ENCODE assay signal across 5 cellular contexts in the genomic region with DNA sequence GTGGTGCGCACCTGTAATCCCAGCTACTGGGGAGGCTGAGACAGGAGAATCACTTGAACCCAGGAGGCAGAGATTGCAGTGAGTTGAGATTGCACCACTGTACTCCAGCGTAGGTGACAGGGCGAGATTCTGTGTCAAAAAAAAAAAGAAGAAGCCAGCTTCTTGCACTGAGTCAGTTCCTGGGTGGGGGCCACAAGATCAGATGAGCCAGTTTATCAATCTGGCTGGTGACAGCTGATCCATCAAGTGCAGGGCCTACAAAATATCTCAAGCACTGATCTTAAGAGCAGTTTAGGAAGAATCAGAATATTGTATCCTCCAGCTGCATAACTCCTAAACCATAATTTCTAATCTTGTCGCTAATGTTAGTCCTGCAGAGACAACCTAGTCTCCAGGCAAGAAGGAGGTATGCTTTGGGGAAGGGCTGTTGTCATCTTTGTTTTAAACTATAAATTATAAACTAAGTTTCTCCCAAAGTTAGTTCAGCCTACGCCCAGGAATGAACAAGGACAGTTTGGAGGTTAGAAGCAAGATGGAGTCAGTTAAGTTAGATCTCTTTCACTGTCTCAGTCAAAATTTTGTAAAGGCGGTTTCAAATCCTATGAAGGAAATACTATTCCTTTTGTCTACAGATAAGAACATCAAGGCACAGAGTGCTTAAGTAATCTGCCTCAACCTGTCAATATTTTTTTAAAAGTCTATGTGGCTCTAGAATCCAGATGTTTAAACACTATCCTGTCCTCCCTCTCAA.
A peak's percentile ranks its signal among the peaks of the same experiment; 100 is the strongest.
DNase-seq lines count a peak whose midpoint lies in the region; ATAC-seq and TF ChIP-seq lines count a peak whose summit lies in the region.
"Not testable (repeated sequence)": the region's sequence is repeated elsewhere in the genome, so short reads cannot be mapped to it uniquely, and the experiment has no call there.

No MANE protein-coding gene starts in this region.

- H3K27me3 ChIP-seq in neutrophil, gastrocnemius medialis, tibial artery: not testable (repeated sequence)

- peak overlapping the region; percentile 14 for H3K27ac ChIP-seq in neutrophil
- peak overlapping the region in 3 of 4 donors; percentile 66 to 81 (median 76) for H3K27ac ChIP-seq in gastrocnemius medialis
- peak overlapping the region; percentile 29 to 62 for H3K27ac ChIP-seq in tibial artery

- not testable (repeated sequence) for H3K27me3 Mint-ChIP-seq in activated CD4-positive, alpha-beta T cell treated with anti-CD3 and anti-CD28 coated beads, Interleukin-2, amount 10 ng/mL, durations not matched to agents 24 days and 14 days; dendritic cell treated with granulocyte-macrophage colony-stimulating factor and Interleukin-4, amounts not matched to agents 40 ng/mL and 50 ng/mL, for 4 days

- not testable (repeated sequence) for H3K9me3 ChIP-seq in neutrophil, gastrocnemius medialis, tibial artery

- H3K4me1 ChIP-seq in neutrophil (ENCODE audit: control insufficient read depth in 1 of 2, insufficient read depth in 1 of 2, low read depth in 1 of 2, low read length in 1 of 2), result peaks cover 39 to 54% of the 10 kb centered on the region in 2 experiments
- H3K4me1 ChIP-seq in gastrocnemius medialis, result peaks cover 4 to 28% of the 10 kb centered on the region in 2 donors
- H3K4me1 ChIP-seq in tibial artery, result peaks cover 0 to 38% (median 12%) of the 10 kb centered on the region in 4 donors

- H3K36me3 Mint-ChIP-seq in activated CD4-positive, alpha-beta T cell treated with anti-CD3 and anti-CD28 coated beads, Interleukin-2, amount 10 ng/mL, durations not matched to agents 24 days and 14 days (ENCODE audit: low read depth); dendritic cell treated with granulocyte-macrophage colony-stimulating factor and Interleukin-4, amounts not matched to agents 40 ng/mL and 50 ng/mL, for 4 days (ENCODE audit: low read depth): not testable (repeated sequence)

- H3K4me3 ChIP-seq in neutrophil (ENCODE audit: low read depth in 1 of 2, low read length in 1 of 2); gastrocnemius medialis; tibial artery: not testable (repeated sequence)

- not testable (repeated sequence) for TF ChIP-seq CTCF in neutrophil (IDR thresholded peaks at IDR 0.05); gastrocnemius medialis (IDR thresholded peaks at IDR 0.05 in 4 of 5, conservative IDR thresholded peaks at IDR 0.05 in 1 of 5); tibial artery (IDR thresholded peaks at IDR 0.05)

- not testable (repeated sequence) for ATAC-seq in gastrocnemius medialis

- peak; percentile 21 for DNase-seq in activated CD4-positive, alpha-beta T cell treated with anti-CD3 and anti-CD28 coated beads, Interleukin-2, amount 10 ng/mL, durations not matched to agents 24 days and 14 days
- DNase-seq in gastrocnemius medialis, tibial artery: not testable (repeated sequence)

- not testable (repeated sequence) for H3K4me3 Mint-ChIP-seq in activated CD4-positive, alpha-beta T cell treated with anti-CD3 and anti-CD28 coated beads, Interleukin-2, amount 10 ng/mL, durations not matched to agents 24 days and 14 days; dendritic cell treated with granulocyte-macrophage colony-stimulating factor and Interleukin-4, amounts not matched to agents 40 ng/mL and 50 ng/mL, for 4 days

- in situ Hi-C loops in gastrocnemius medialis (cut with MboI; ENCODE audit: low sequenced_read_pairs in 4 of 4), result not testable (repeated sequence)

- H3K9me3 Mint-ChIP-seq in activated CD4-positive, alpha-beta T cell treated with anti-CD3 and anti-CD28 coated beads, Interleukin-2, amount 10 ng/mL, durations not matched to agents 24 days and 14 days, result not testable (repeated sequence)
- peaks cover 22% of the 10 kb centered on the region for H3K9me3 Mint-ChIP-seq in dendritic cell treated with granulocyte-macrophage colony-stimulating factor and Interleukin-4, amounts not matched to agents 40 ng/mL and 50 ng/mL, for 4 days

- H3K4me1 Mint-ChIP-seq in activated CD4-positive, alpha-beta T cell treated with anti-CD3 and anti-CD28 coated beads, Interleukin-2, amount 10 ng/mL, durations not matched to agents 24 days and 14 days, result not testable (repeated sequence)
- peaks cover 44% of the 10 kb centered on the region for H3K4me1 Mint-ChIP-seq in dendritic cell treated with granulocyte-macrophage colony-stimulating factor and Interleukin-4, amounts not matched to agents 40 ng/mL and 50 ng/mL, for 4 days (ENCODE audit: low read depth)

- intact Hi-C loops in activated CD4-positive, alpha-beta T cell treated with anti-CD3 and anti-CD28 coated beads, Interleukin-2, amount 10 ng/mL, durations not matched to agents 24 days and 14 days (cut with micrococcal nuclease); dendritic cell treated with granulocyte-macrophage colony-stimulating factor and Interleukin-4, amounts not matched to agents 40 ng/mL and 50 ng/mL, for 4 days (cut with micrococcal nuclease); tibial artery (cut with DNase I; ENCODE audit: low total_unique reads): not testable (repeated sequence)
- intact Hi-C loops in gastrocnemius medialis (cut with DNase I; ENCODE audit: low total_unique reads), result loop anchor here (5.0 kb wide), 1 partner anchor 111 kb away; no protein-coding TSS in a partner anchor

- H3K27ac Mint-ChIP-seq in activated CD4-positive, alpha-beta T cell treated with anti-CD3 and anti-CD28 coated beads, Interleukin-2, amount 10 ng/mL, durations not matched to agents 24 days and 14 days, result not testable (repeated sequence)
- peak overlapping the region; percentile 12 for H3K27ac Mint-ChIP-seq in dendritic cell treated with granulocyte-macrophage colony-stimulating factor and Interleukin-4, amounts not matched to agents 40 ng/mL and 50 ng/mL, for 4 days

- not testable (repeated sequence) for H3K36me3 ChIP-seq in neutrophil, gastrocnemius medialis, tibial artery

- not testable (repeated sequence) for TF ChIP-seq POLR2A in gastrocnemius medialis (IDR thresholded peaks at IDR 0.05)

Comparison
In these comparisons a context has a peak if more than half of its experiments do, and no peak if none do; other contexts are left out.
1. H3K27ac ChIP-seq: peak in every context shown above with its lines; median percentile 76 in gastrocnemius medialis; 46 in tibial artery; 14 in neutrophil.